In genomic region chrY:6747210-6747609, GRCh38 we compare ENCODE assay signal across 7 cellular contexts.
DNase-seq lines count a peak whose midpoint lies in the region; ATAC-seq and TF ChIP-seq lines count a peak whose summit lies in the region.
"Not testable (repeated sequence)": the region's sequence is repeated elsewhere in the genome, so short reads cannot be mapped to it uniquely, and the experiment has no call there.

No MANE protein-coding gene starts in this region.

- H3K4me1 Mint-ChIP-seq in activated CD8-positive, alpha-beta T cell treated with anti-CD3 and anti-CD28 coated beads for 36 hours (ENCODE audit: low read depth), result not testable (repeated sequence)

- not testable (repeated sequence) for H3K4me1 ChIP-seq in DND-41 (ENCODE audit: insufficient read depth, low read length); upper lobe of right lung

- ATAC-seq in DND-41 (ENCODE audit: insufficient read depth, low read depth), result peak; percentile 53
- ATAC-seq in activated CD8-positive, alpha-beta T cell treated with anti-CD3 and anti-CD28 coated beads for 36 hours; Right ventricle myocardium superior (ENCODE audit: poor library complexity); upper lobe of right lung: not testable (repeated sequence)

- POLR2A ChIA-PET in activated CD8-positive, alpha-beta T cell treated with anti-CD3 and anti-CD28 coated beads for 36 hours (lab: Charles Lee), result not testable (repeated sequence)

- H3K27ac ChIP-seq in DND-41 (ENCODE audit: low read length); upper lobe of right lung: not testable (repeated sequence)

- DNase-seq in DND-41, result peak; percentile 45
- peak; percentile 5 for DNase-seq in Jurkat, Clone E6-1 (ENCODE audit: low read depth, low spot score)
- peak; percentile 1 for DNase-seq in MG63
- peak; percentile 1 for DNase-seq in activated CD8-positive, alpha-beta T cell treated with anti-CD3 and anti-CD28 coated beads for 36 hours
- DNase-seq in Right ventricle myocardium superior, result peak; percentile 27
- DNase-seq in renal cortical epithelial cell (ENCODE audit: low read depth), result peak; percentile 7
- DNase-seq in upper lobe of right lung, result peak; percentile 67

- CTCF ChIA-PET in activated CD8-positive, alpha-beta T cell treated with anti-CD3 and anti-CD28 coated beads for 36 hours (lab: Charles Lee), result not testable (repeated sequence)

- H2AFZ ChIP-seq in DND-41 (ENCODE audit: low read depth, low read length), result not testable (repeated sequence)

- H3K36me3 Mint-ChIP-seq in activated CD8-positive, alpha-beta T cell treated with anti-CD3 and anti-CD28 coated beads for 36 hours (ENCODE audit: low read depth), result not testable (repeated sequence)

- not testable (repeated sequence) for H3K4me2 ChIP-seq in DND-41 (ENCODE audit: insufficient read depth, low read length)

- H3K4me3 Mint-ChIP-seq in activated CD8-positive, alpha-beta T cell treated with anti-CD3 and anti-CD28 coated beads for 36 hours, result not testable (repeated sequence)

- H3K9me3 Mint-ChIP-seq in activated CD8-positive, alpha-beta T cell treated with anti-CD3 and anti-CD28 coated beads for 36 hours, result not testable (repeated sequence)

- not testable (repeated sequence) for H3K9ac ChIP-seq in DND-41 (ENCODE audit: low read depth, low read length)

- H3K9me3 ChIP-seq in DND-41 (ENCODE audit: insufficient read depth, low read length, severe bottlenecking); MG63; upper lobe of right lung: not testable (repeated sequence)

- H3K4me3 ChIP-seq in DND-41 (ENCODE audit: low read depth in 1 of 2, low read length in 2 of 2); Jurkat, Clone E6-1 (ENCODE audit: low read length); MG63; upper lobe of right lung: not testable (repeated sequence)

- intact Hi-C loops in activated CD8-positive, alpha-beta T cell treated with anti-CD3 and anti-CD28 coated beads for 36 hours (cut with micrococcal nuclease); Right ventricle myocardium superior (cut with DNase I); upper lobe of right lung (cut with DNase I): not testable (repeated sequence)

- not testable (repeated sequence) for H3K27me3 Mint-ChIP-seq in activated CD8-positive, alpha-beta T cell treated with anti-CD3 and anti-CD28 coated beads for 36 hours

- H4K20me1 ChIP-seq in DND-41 (ENCODE audit: insufficient read depth, low read length), result not testable (repeated sequence)

- H3K79me2 ChIP-seq in DND-41 (ENCODE audit: insufficient read depth, low read length), result not testable (repeated sequence)

- TF ChIP-seq CTCF in DND-41 (IDR thresholded peaks at IDR 0.05; ENCODE audit: borderline replicate concordance, extremely low read depth, low read length, poor library complexity, severe bottlenecking); activated CD8-positive, alpha-beta T cell treated with anti-CD3 and anti-CD28 coated beads for 36 hours (IDR thresholded peaks at IDR 0.05); upper lobe of right lung (IDR thresholded peaks at IDR 0.05): not testable (repeated sequence)

- not testable (repeated sequence) for H3K27me3 ChIP-seq in DND-41 (ENCODE audit: insufficient read depth, low read length, poor library complexity); MG63; upper lobe of right lung

- not testable (repeated sequence) for H3K36me3 ChIP-seq in DND-41 (ENCODE audit: insufficient read depth, low read length); MG63; upper lobe of right lung

- not testable (repeated sequence) for H3K27ac Mint-ChIP-seq in activated CD8-positive, alpha-beta T cell treated with anti-CD3 and anti-CD28 coated beads for 36 hours

Comparison
In these comparisons a context has a peak if more than half of its experiments do, and no peak if none do; other contexts are left out.
1. DNase-seq: peak in every context shown above with its lines; median percentile 67 in upper lobe of right lung; 45 in DND-41; 27 in Right ventricle myocardium superior; 7 in renal cortical epithelial cell; 5 in Jurkat, Clone E6-1; 1 in MG63; 1 in activated CD8-positive, alpha-beta T cell treated with anti-CD3 and anti-CD28 coated beads for 36 hours.